Comparison of ENCODE assay signal across 1 cellular context in the genomic region with DNA sequence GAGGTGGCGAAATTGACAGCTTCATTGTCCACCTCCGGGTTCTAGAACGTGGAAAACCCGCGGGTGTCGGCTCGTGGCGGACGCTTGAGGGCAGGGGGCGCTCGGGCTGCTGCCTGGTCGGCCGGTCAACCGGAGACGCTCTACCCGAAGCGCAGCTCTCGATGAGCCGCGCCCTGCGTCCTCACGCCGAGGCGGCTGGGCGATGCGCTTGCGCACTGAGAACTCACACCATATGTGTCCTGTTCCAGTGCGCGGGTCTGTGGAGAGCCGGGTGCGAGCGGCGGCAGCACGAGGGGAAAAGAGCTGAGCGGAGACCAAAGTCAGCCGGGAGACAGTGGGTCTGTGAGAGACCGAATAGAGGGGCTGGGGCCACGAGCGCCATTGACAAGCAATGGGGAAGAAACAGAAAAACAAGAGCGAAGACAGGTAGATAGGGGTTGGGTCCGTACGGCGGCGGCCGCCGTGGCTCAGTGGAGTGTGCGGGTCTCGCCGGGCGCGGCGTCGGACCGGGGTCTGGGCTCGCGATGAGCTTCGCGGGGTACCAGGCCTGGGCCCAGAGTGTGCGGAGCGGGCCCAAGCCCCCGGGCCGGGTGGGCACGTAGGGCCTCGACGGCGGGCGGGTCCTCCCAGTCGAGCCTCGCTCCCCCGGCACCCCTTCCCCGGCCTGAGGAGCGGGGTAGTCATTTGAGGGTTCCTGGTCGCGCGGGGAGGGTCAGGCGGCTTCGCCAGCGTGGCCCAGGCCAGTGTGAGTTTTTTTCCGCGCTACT.
TF ChIP-seq lines count a peak whose summit lies in the region.

Gene EIF5B, plus strand, starts transcription at position 226 of the 767 bp plus-strand sequence. Its CDS starts 166 bp downstream, at position 392.

TF ChIP-seq in GM12878, 131 proteins besides CTCF, POLR2A, EP300 and RAD21 (continued from another document):
- TF ChIP-seq ZNF274 (IDR thresholded peaks at IDR 0.05; ENCODE audit: insufficient read depth, insufficient read length) (no peak), POLR2AphosphoS5 (IDR thresholded peaks at IDR 0.05; ENCODE audit: low read length) (peak; percentile 92), CREM (IDR thresholded peaks at IDR 0.05; ENCODE audit: low read depth) (peak; percentile 84), RB1 (IDR thresholded peaks at IDR 0.05; ENCODE audit: borderline replicate concordance) (no peak; the same call in 1 of the 2 replicates), WRNIP1 (IDR thresholded peaks at IDR 0.05; ENCODE audit: borderline replicate concordance, low read depth, low read length) (no peak), NR2C2 (IDR thresholded peaks at IDR 0.05; ENCODE audit: borderline replicate concordance, control insufficient read depth, insufficient read length, low read depth) (no peak), BMI1 (IDR thresholded peaks at IDR 0.05; ENCODE audit: borderline replicate concordance) (no peak), MYC (IDR thresholded peaks at IDR 0.05; ENCODE audit: insufficient read depth, insufficient read length, insufficient replicate concordance, low read length, severe bottlenecking) (peak; percentile 85), EGR1 (IDR thresholded peaks at IDR 0.05; ENCODE audit: borderline replicate concordance in 1 of 2, low read depth in 2 of 2, low read length in 2 of 2) (peak; percentile 83 to 93), RUNX3 (IDR thresholded peaks at IDR 0.05; ENCODE audit: low read length) (peak; percentile 60; the same call in 1 of the 2 replicates), E2F8 (IDR thresholded peaks at IDR 0.05; ENCODE audit: low read depth, partially characterized antibody) (no peak), POLR2AphosphoS2 (IDR thresholded peaks at IDR 0.05; ENCODE audit: low read depth, low read length) (peak; percentile 88), PML (IDR thresholded peaks at IDR 0.05; ENCODE audit: low read length) (peak; percentile 60; the same call in 1 of the 2 replicates), SUPT20H (IDR thresholded peaks at IDR 0.05; ENCODE audit: borderline replicate concordance, control insufficient read depth, low read depth, low read length) (no peak), IRF4 (IDR thresholded peaks at IDR 0.05; ENCODE audit: low read depth, low read length) (no peak), NR2C1 (IDR thresholded peaks at IDR 0.05) (0 out of 2 replicates have a peak, but pooled peaks have one; percentile 22), FOXM1 (IDR thresholded peaks at IDR 0.05; ENCODE audit: low read depth, low read length) (no peak), KLF5 (IDR thresholded peaks at IDR 0.05; ENCODE audit: partially characterized antibody) (no peak), ZZZ3 (IDR thresholded peaks at IDR 0.05; ENCODE audit: control insufficient read depth, insufficient read length, low read depth) (no peak), NRF1 (conservative IDR thresholded peaks at IDR 0.05; ENCODE audit: low read depth, low read length) (peak; percentile 94), ZNF384 (IDR thresholded peaks at IDR 0.05; ENCODE audit: borderline replicate concordance, low read depth, low read length) (peak; percentile 48; the same call in 1 of the 2 replicates), ZNF24 (IDR thresholded peaks at IDR 0.05) (peak; percentile 36; the same call in 1 of the 2 replicates), TBL1XR1 (IDR thresholded peaks at IDR 0.05; ENCODE audit: low read depth, low read length) (0 out of 2 replicates have a peak, but pooled peaks have one; percentile 62), MTA2 (IDR thresholded peaks at IDR 0.05; ENCODE audit: low read depth) (no peak), CBX3 (IDR thresholded peaks at IDR 0.05; ENCODE audit: borderline replicate concordance, low read depth) (no peak), TAF1 (IDR thresholded peaks at IDR 0.05; ENCODE audit: borderline replicate concordance, low read depth, low read length) (peak; percentile 79), CHD4 (IDR thresholded peaks at IDR 0.05) (no peak), MEF2B (IDR thresholded peaks at IDR 0.05; ENCODE audit: partially characterized antibody, poor library complexity, severe bottlenecking) (no peak)
- TF ChIP-seq, protein P1, sequence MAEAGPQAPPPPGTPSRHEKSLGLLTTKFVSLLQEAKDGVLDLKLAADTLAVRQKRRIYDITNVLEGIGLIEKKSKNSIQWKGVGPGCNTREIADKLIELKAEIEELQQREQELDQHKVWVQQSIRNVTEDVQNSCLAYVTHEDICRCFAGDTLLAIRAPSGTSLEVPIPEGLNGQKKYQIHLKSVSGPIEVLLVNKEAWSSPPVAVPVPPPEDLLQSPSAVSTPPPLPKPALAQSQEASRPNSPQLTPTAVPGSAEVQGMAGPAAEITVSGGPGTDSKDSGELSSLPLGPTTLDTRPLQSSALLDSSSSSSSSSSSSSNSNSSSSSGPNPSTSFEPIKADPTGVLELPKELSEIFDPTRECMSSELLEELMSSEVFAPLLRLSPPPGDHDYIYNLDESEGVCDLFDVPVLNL (IDR thresholded peaks at IDR 0.05; ENCODE audit: low read depth, low read length): no peak
- TF ChIP-seq, protein P2, sequence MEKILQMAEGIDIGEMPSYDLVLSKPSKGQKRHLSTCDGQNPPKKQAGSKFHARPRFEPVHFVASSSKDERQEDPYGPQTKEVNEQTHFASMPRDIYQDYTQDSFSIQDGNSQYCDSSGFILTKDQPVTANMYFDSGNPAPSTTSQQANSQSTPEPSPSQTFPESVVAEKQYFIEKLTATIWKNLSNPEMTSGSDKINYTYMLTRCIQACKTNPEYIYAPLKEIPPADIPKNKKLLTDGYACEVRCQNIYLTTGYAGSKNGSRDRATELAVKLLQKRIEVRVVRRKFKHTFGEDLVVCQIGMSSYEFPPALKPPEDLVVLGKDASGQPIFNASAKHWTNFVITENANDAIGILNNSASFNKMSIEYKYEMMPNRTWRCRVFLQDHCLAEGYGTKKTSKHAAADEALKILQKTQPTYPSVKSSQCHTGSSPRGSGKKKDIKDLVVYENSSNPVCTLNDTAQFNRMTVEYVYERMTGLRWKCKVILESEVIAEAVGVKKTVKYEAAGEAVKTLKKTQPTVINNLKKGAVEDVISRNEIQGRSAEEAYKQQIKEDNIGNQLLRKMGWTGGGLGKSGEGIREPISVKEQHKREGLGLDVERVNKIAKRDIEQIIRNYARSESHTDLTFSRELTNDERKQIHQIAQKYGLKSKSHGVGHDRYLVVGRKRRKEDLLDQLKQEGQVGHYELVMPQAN (conservative IDR thresholded peaks at IDR 0.05): peak; percentile 76
